13 cellular contexts compared by ENCODE assay signal in the genomic region with DNA sequence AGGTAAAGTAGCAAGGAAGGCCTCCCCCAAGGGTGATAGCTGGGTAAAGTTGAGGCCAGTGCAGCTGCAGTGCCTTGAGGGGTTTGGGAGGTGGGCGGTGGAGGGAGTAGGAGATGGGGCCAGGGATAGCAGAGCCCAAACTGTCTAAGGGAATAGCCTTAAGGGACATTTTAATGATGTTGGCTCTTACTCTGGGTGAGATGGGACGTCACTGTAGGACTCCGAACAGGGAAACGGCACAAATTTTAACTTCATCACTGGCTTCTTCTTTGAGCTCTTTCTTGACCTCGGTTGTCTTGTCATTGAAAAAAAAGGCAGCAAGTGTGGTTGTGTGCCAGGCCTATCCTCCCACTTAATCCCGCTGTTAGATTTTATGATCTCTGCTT.
A peak's percentile ranks its signal among the peaks of the same experiment; 100 is the strongest.
DNase-seq lines count a peak whose midpoint lies in the region; ATAC-seq and TF ChIP-seq lines count a peak whose summit lies in the region.
"Had no signal": no experiment of that assay in that cellular context is flagged by ENCODE, and none has a peak within 500 bp of the region (broad histone marks: within the 10 kb centered on the region; RNA-seq: fewer than 3 reads in every experiment).

No MANE protein-coding gene starts in this region.

- H3K9me3 ChIP-seq in PC-3 (ENCODE audit: low read length) = no peaks in the 10 kb centered on the region
- H3K9me3 ChIP-seq in vagina = no peaks in the 10 kb centered on the region
- H3K9me3 ChIP-seq: HAP-1 had no signal

- CTCF ChIA-PET in PC-3 (lab: Charles Lee) = interaction anchor here (0.8 to 3.2 kb wide), 4 partner anchors 50 to 416 kb away, joined by 3 to 31 read pairs (median 7); no protein-coding TSS in a partner anchor

- H3K4me3 ChIP-seq in PC-3 (ENCODE audit: low read length) (no peak overlapping the region), vagina (no peak overlapping the region)
- H3K4me3 ChIP-seq: HAP-1 had no signal

- BruUV-seq in PC-3 (replicated peaks; lab: Mats Ljungman, UMichigan) = TSS peak; percentile 36

- peak overlapping the region; percentile 71 for H3K4me2 ChIP-seq in PC-3 (ENCODE audit: low read length)

- peaks cover 5% of the 10 kb centered on the region for H3K27me3 Mint-ChIP-seq in nephron (ENCODE audit: low read depth)

- peak; percentile 48 for ATAC-seq in PC-3
- ATAC-seq: CD8-positive, alpha-beta T cell had no signal

- H3K9me2 ChIP-seq in PC-3 (replicated peaks; ENCODE audit: low read length) = no peaks in the 10 kb centered on the region

- peak overlapping the region; percentile 21 for H2AFZ ChIP-seq in PC-3 (ENCODE audit: low read length)

- no peaks in the 10 kb centered on the region for H3K36me3 Mint-ChIP-seq in nephron (ENCODE audit: low read depth)
- H3K36me3 Mint-ChIP-seq: CD14-positive monocyte; CD8-positive, alpha-beta T cell had no signal

- H3K4me1 ChIP-seq in PC-3 (ENCODE audit: insufficient read depth, low read length) = peaks cover 61% of the 10 kb centered on the region
- H3K4me1 ChIP-seq in vagina = peaks cover 28% of the 10 kb centered on the region
- H3K4me1 ChIP-seq: HAP-1 had no signal

- H3F3A ChIP-seq in PC-3 (ENCODE audit: low read length, unreplicated experiment) = peaks cover 9% of the 10 kb centered on the region

- no peak overlapping the region for H3K4me3 Mint-ChIP-seq in nephron
- H3K4me3 Mint-ChIP-seq: CD14-positive monocyte; CD8-positive, alpha-beta T cell had no signal

- H4K20me1 ChIP-seq in PC-3 (ENCODE audit: low read length) = no peaks in the 10 kb centered on the region

- DNase-seq in ELF-1 (ENCODE audit: low read depth, low spot score) (peak; percentile 17), PC-3 (peak; percentile 74), vagina (ENCODE audit: extremely low spot score in 2 of 2) (no peak), HCEC 1CT (no peak), NCI-H187 (lab: John Stamatoyannopoulos, UW) (no peak)
- no peak for DNase-seq in stimulated activated CD8-positive, alpha-beta memory T cell treated with anti-CD3 and anti-CD28 coated beads, Interleukin-4, amount 100 ng/mL, for 48 hours
- DNase-seq: CD8-positive, alpha-beta T cell; COR-L47; DND-41; GF-D8 had no signal

- intact Hi-C loops in PC-3 (cut with micrococcal nuclease) (loop anchor here (1.0 to 2.0 kb wide), 4 partner anchors 13 to 294 kb away; no protein-coding TSS in a partner anchor), vagina (cut with DNase I) (loop anchor here (5.0 kb wide), 1 partner anchor 179 kb away; the partner anchor contains the start of gene EGFR)

- TF ChIP-seq POLR2A in vagina (IDR thresholded peaks at IDR 0.05) = no peak

- H3K4me1 Mint-ChIP-seq in nephron = peaks cover 51% of the 10 kb centered on the region

- H3K79me2 ChIP-seq in PC-3 (ENCODE audit: low read length) = no peaks in the 10 kb centered on the region

- peak overlapping the region in 2 of 3 experiments; percentile 63 to 66 for H3K27ac Mint-ChIP-seq in nephron
- H3K27ac Mint-ChIP-seq: CD14-positive monocyte; CD8-positive, alpha-beta T cell had no signal

- POLR2A ChIA-PET in PC-3 (lab: Charles Lee; ENCODE audit: unreplicated experiment) = no interaction called here

- H3K27ac ChIP-seq in PC-3 (ENCODE audit: low read length) (peak overlapping the region; percentile 96), vagina (peak overlapping the region; percentile 64)

- H3K27me3 ChIP-seq in PC-3 (ENCODE audit: low read length) (no peaks in the 10 kb centered on the region), vagina (no peaks in the 10 kb centered on the region)

- H3K36me3 ChIP-seq in PC-3 (ENCODE audit: low read depth, low read length) (no peaks in the 10 kb centered on the region), vagina (no peaks in the 10 kb centered on the region)
- H3K36me3 ChIP-seq: HAP-1 had no signal

- TF ChIP-seq CTCF in PC-3 (conservative IDR thresholded peaks at IDR 0.05; ENCODE audit: low read depth, low read length) (no peak), nephron (IDR thresholded peaks at IDR 0.05; ENCODE audit: unreplicated experiment in 3 of 3) (no peak), vagina (IDR thresholded peaks at IDR 0.05) (no peak)

- peaks cover 3% of the 10 kb centered on the region for H3K9me3 Mint-ChIP-seq in nephron
- H3K9me3 Mint-ChIP-seq: CD8-positive, alpha-beta T cell had no signal

- peak overlapping the region; percentile 70 for H3K9ac ChIP-seq in PC-3 (ENCODE audit: low read length)

Comparison
In these comparisons a context has a peak if more than half of its experiments do, and no peak if none do; other contexts are left out.
1. DNase-seq: peak in ELF-1 (single experiment) and PC-3 (single experiment); none in vagina (0 of 2), HCEC 1CT (single experiment), stimulated activated CD8-positive, alpha-beta memory T cell treated with anti-CD3 and anti-CD28 coated beads, Interleukin-4, amount 100 ng/mL, for 48 hours (single experiment) and NCI-H187 (0 of 2).